In the genomic region with DNA sequence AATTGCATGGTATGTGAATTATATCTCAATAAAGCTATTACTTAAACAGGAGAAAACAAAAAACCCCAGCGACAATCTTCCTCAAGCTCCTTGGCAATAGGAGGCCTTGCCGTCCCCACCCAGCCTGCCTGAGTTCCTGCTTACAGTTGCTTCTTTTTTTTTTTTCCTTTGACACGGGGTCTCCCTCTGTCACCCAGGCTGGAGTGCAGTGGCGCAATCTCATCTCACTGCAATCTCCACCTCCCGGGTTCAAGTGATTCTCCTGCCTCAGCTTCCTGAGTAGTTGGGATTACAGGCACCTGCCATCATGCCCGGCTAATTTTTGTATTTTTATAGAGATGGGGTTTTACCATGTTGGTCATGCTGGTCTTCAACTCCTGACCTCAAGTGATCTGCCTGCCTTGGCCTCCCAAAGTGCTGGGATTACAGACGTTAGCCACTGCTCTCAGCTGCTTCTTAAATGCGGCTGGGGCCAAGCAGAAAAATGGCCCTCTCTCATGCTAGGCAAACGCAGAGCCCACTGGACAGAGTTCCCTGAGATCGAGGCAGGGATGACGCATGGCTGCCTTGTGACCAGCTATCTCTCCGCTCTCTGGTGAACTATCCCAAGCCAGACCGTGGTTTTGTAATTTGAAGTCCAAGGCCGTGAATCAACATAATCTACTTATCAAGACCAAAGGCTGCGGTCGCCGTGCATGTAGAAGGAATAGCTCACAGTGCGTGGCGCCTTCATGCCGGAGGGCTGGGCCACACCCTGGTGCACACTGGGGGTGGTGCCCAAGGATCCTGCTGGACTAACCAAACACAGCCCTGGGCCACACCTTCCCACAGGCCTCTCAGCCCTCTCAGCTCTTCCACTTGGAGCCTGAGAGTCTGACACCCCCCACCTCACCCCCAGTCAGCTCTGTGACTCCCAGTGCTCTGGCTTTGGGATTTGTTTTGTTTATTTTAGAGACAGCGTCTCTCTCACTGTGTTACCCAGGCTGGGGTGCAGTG, we compare ENCODE assay signal across 10 cellular contexts.
DNase-seq lines count a peak whose midpoint lies in the region; ATAC-seq, FAIRE-seq and TF ChIP-seq lines count a peak whose summit lies in the region.
"Had no signal": no experiment of that assay in that cellular context is flagged by ENCODE, and none has a peak within 500 bp of the region (broad histone marks: within the 10 kb centered on the region; RNA-seq: fewer than 3 reads in every experiment).

No MANE protein-coding gene starts in this region.

- H2AFZ ChIP-seq in K562 (ENCODE audit: low read depth, low read length) = peak overlapping the region; percentile 81

- no peak overlapping the region for H3K4me3 ChIP-seq in CD8-positive, alpha-beta memory T cell (ENCODE audit: low read length)
- no peak overlapping the region for H3K4me3 ChIP-seq in K562

- FAIRE-seq in K562 (lab: Jason Lieb, UNC) = peak; percentile 97

- H3K9me3 ChIP-seq in CD8-positive, alpha-beta memory T cell (ENCODE audit: low read length) = no peaks in the 10 kb centered on the region
- H3K9me3 ChIP-seq in K562 (replicated peaks; ENCODE audit: control insufficient read depth, insufficient read depth, low read depth, low read length) = no peaks in the 10 kb centered on the region

- no peaks in the 10 kb centered on the region for H3K36me3 Mint-ChIP-seq in CD8-positive, alpha-beta memory T cell
- no peaks in the 10 kb centered on the region for H3K36me3 Mint-ChIP-seq in chondrocyte (ENCODE audit: low read depth)

- H3K9me1 ChIP-seq in K562 (ENCODE audit: control insufficient read depth, insufficient read depth, low read length) = no peaks in the 10 kb centered on the region

- H3K9ac ChIP-seq in K562 (ENCODE audit: insufficient read depth in 1 of 2, low read depth in 2 of 2, low read length in 2 of 2) = peak overlapping the region; percentile 19 to 29

- H3K9me3 Mint-ChIP-seq in CD8-positive, alpha-beta memory T cell = no peaks in the 10 kb centered on the region
- no peaks in the 10 kb centered on the region for H3K9me3 Mint-ChIP-seq in chondrocyte (ENCODE audit: low read depth)

- peaks cover 3 to 4% of the 10 kb centered on the region in 2 donors for H3K27me3 Mint-ChIP-seq in CD8-positive, alpha-beta memory T cell
- peaks cover 12% of the 10 kb centered on the region for H3K27me3 Mint-ChIP-seq in chondrocyte (ENCODE audit: low read depth)

- H3K4me1 Mint-ChIP-seq in CD8-positive, alpha-beta memory T cell = no peaks in the 10 kb centered on the region
- peaks cover 8% of the 10 kb centered on the region for H3K4me1 Mint-ChIP-seq in chondrocyte (ENCODE audit: low read depth)

- H3K27ac ChIP-seq in CD8-positive, alpha-beta memory T cell (ENCODE audit: low read depth, low read length) = peak overlapping the region; percentile 64
- peak overlapping the region; percentile 70 for H3K27ac ChIP-seq in K562 (ENCODE audit: extremely low read depth, low read depth, low read length)

- no peaks in the 10 kb centered on the region for H3K4me1 ChIP-seq in CD8-positive, alpha-beta memory T cell (ENCODE audit: insufficient read depth, low read length)
- peaks cover 28 to 29% of the 10 kb centered on the region in 2 experiments for H3K4me1 ChIP-seq in K562 (replicated peaks in 1 of 2; ENCODE audit: control insufficient read depth in 2 of 2, insufficient read depth in 2 of 2, low read length in 2 of 2)

- intact Hi-C loops in K562 (cut with micrococcal nuclease) = no loop called here

- H4K20me1 ChIP-seq in K562 (replicated peaks; ENCODE audit: control insufficient read depth, insufficient read depth, low read length) = no peaks in the 10 kb centered on the region

- 0 out of 2 replicates have a peak, but pooled peaks have one; percentile 36 for TF ChIP-seq POLR2A in K562 (conservative IDR thresholded peaks at IDR 0.05)

- 3% methylated on average over 20 of the region's 21 CpGs for WGBS in K562 (ENCODE audit: insufficient coverage, low coverage, missing lambda C conversion rate)

- TF ChIP-seq RAD21 in K562 (CRISPR knock-in tag; conservative IDR thresholded peaks at IDR 0.05 in 1 of 2, IDR thresholded peaks at IDR 0.05 in 1 of 2) = peak in 1 of 2 experiments; percentile 16; a peak in 1 of 4 replicates

- ATAC-seq in K562 (peak; percentile 94), GM21447 (IDR thresholded peaks at IDR 0.05; ENCODE audit: unreplicated experiment) (no peak)

- POLR2A ChIA-PET in CD8-positive, alpha-beta memory T cell (lab: Charles Lee) = no interaction called here
- POLR2A ChIA-PET in K562 (lab: Yijun Ruan, JAX) = interaction anchor here (0.6 to 3.2 kb wide), 12 partner anchors 8 to 564 kb away, joined by 3 to 23 read pairs (median 3); no protein-coding TSS in a partner anchor

- in situ Hi-C loops in K562 (cut with MboI) = no loop called here

- DNase-seq in CD8-positive, alpha-beta memory T cell = no peak
- DNase-seq in NCI-H82 (lab: John Stamatoyannopoulos, UW) (peak; percentile 88), K562 (ENCODE audit: extremely low read depth in 1 of 4, low spot score in 3 of 4) (peak; percentile 79 to 91 (median 84)), myocyte (ENCODE audit: low read depth) (peak; percentile 100), putamen (ENCODE audit: low spot score) (no peak), chondrocyte (ENCODE audit: low spot score) (no peak), COLO668 (lab: John Stamatoyannopoulos, UW; ENCODE audit: unreplicated experiment) (no peak)
- DNase-seq: activated CD4-positive, alpha-beta T cell treated with anti-CD3 and anti-CD28 coated beads, Interleukin-2, amount 50 U/mL, for 4 hours; kidney glomerular epithelial cell had no signal

- no peak overlapping the region for H3K27ac Mint-ChIP-seq in CD8-positive, alpha-beta memory T cell
- no peak overlapping the region for H3K27ac Mint-ChIP-seq in chondrocyte (ENCODE audit: unreplicated experiment)

- TF ChIP-seq CTCF in K562 (IDR thresholded peaks at IDR 0.05 in 2 of 3, conservative IDR thresholded peaks at IDR 0.05 in 1 of 3; ENCODE audit: insufficient read depth in 2 of 3, low read depth in 1 of 3, low read length in 3 of 3) = no peak
- no peak for TF ChIP-seq CTCF in chondrocyte (IDR thresholded peaks at IDR 0.05)

- no peaks in the 10 kb centered on the region for H3K36me3 ChIP-seq in CD8-positive, alpha-beta memory T cell (ENCODE audit: insufficient read depth, low read length)
- no peaks in the 10 kb centered on the region for H3K36me3 ChIP-seq in K562 (ENCODE audit: control insufficient read depth, insufficient read depth, low read length)

- peak overlapping the region; percentile 57 for H3K4me2 ChIP-seq in K562 (ENCODE audit: insufficient read depth, low read length)

- peak; percentile 73 for TF ChIP-seq EP300 in K562 (IDR thresholded peaks at IDR 0.05; ENCODE audit: low read length)

- CTCF ChIA-PET in CD8-positive, alpha-beta memory T cell (lab: Charles Lee) = interaction anchor here (1.1 to 1.4 kb wide), 3 partner anchors 8 to 85 kb away, joined by 3 to 4 read pairs (median 3); no protein-coding TSS in a partner anchor
- CTCF ChIA-PET in K562 (lab: Yijun Ruan, JAX; ENCODE audit: low intra/inter-chr PET ratio) = no interaction called here

- no peaks in the 10 kb centered on the region for H3K79me2 ChIP-seq in K562 (ENCODE audit: control insufficient read depth, insufficient read depth, low read length)

- no peaks in the 10 kb centered on the region for H3K27me3 ChIP-seq in CD8-positive, alpha-beta memory T cell (ENCODE audit: insufficient read depth, low read length, poor library complexity, severe bottlenecking)
- H3K27me3 ChIP-seq in K562 (ENCODE audit: control insufficient read depth in 2 of 2, insufficient read depth in 2 of 2, low read length in 2 of 2) = peaks cover 2 to 17% of the 10 kb centered on the region in 2 experiments; a peak in 3 of 5 replicates

- no TSS peak for BruUV-seq in K562 (replicated peaks; lab: Mats Ljungman, UMichigan)

- H3K4me3 Mint-ChIP-seq in CD8-positive, alpha-beta memory T cell = no peak overlapping the region
- no peak overlapping the region for H3K4me3 Mint-ChIP-seq in chondrocyte (ENCODE audit: unreplicated experiment)

TF ChIP-seq in K562, 482 proteins besides CTCF, POLR2A, EP300 and RAD21 (continues in another document):
- TF ChIP-seq ZKSCAN8 (CRISPR knock-in tag; IDR thresholded peaks at IDR 0.05) (peak; percentile 59; the same call in 1 of the 2 replicates), ATF7 (IDR thresholded peaks at IDR 0.05) (peak; percentile 90), XRCC4 (IDR thresholded peaks at IDR 0.05; ENCODE audit: extremely low read depth, insufficient read depth, insufficient read length) (no peak), MTA2 (IDR thresholded peaks at IDR 0.05; ENCODE audit: low read depth) (peak; percentile 2; the same call in 1 of the 2 replicates), KDM1A (IDR thresholded peaks at IDR 0.05) (peak; percentile 19 to 20; a peak in 1 of 4 replicates), ZEB2 (IDR thresholded peaks at IDR 0.05) (peak; percentile 45; the same call in 1 of the 2 replicates), RBFOX2 (IDR thresholded peaks at IDR 0.05; ENCODE audit: low read depth, low read length) (peak; percentile 43; the same call in 1 of the 2 replicates), JUND (IDR thresholded peaks at IDR 0.05; ENCODE audit: borderline replicate concordance, low read depth, low read length) (peak; percentile 93), JUND (tag; IDR thresholded peaks at IDR 0.05; ENCODE audit: borderline replicate concordance, low read depth, low read length) (peak; percentile 94; the same call in 2 of the 3 replicates)
- TF ChIP-seq, protein P1, sequence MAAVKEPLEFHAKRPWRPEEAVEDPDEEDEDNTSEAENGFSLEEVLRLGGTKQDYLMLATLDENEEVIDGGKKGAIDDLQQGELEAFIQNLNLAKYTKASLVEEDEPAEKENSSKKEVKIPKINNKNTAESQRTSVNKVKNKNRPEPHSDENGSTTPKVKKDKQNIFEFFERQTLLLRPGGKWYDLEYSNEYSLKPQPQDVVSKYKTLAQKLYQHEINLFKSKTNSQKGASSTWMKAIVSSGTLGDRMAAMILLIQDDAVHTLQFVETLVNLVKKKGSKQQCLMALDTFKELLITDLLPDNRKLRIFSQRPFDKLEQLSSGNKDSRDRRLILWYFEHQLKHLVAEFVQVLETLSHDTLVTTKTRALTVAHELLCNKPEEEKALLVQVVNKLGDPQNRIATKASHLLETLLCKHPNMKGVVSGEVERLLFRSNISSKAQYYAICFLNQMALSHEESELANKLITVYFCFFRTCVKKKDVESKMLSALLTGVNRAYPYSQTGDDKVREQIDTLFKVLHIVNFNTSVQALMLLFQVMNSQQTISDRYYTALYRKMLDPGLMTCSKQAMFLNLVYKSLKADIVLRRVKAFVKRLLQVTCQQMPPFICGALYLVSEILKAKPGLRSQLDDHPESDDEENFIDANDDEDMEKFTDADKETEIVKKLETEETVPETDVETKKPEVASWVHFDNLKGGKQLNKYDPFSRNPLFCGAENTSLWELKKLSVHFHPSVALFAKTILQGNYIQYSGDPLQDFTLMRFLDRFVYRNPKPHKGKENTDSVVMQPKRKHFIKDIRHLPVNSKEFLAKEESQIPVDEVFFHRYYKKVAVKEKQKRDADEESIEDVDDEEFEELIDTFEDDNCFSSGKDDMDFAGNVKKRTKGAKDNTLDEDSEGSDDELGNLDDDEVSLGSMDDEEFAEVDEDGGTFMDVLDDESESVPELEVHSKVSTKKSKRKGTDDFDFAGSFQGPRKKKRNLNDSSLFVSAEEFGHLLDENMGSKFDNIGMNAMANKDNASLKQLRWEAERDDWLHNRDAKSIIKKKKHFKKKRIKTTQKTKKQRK (IDR thresholded peaks at IDR 0.05; ENCODE audit: borderline replicate concordance, low read depth, low read length) = no peak

Comparison
In these comparisons a context has a peak if more than half of its experiments do, and no peak if none do; other contexts are left out.
1. DNase-seq: peak in NCI-H82 (single experiment), K562 (4 of 4) and myocyte (single experiment); none in CD8-positive, alpha-beta memory T cell (0 of 5), putamen (single experiment), chondrocyte (single experiment) and COLO668 (single experiment).